8 cellular contexts compared by ENCODE assay signal in the genomic region with DNA sequence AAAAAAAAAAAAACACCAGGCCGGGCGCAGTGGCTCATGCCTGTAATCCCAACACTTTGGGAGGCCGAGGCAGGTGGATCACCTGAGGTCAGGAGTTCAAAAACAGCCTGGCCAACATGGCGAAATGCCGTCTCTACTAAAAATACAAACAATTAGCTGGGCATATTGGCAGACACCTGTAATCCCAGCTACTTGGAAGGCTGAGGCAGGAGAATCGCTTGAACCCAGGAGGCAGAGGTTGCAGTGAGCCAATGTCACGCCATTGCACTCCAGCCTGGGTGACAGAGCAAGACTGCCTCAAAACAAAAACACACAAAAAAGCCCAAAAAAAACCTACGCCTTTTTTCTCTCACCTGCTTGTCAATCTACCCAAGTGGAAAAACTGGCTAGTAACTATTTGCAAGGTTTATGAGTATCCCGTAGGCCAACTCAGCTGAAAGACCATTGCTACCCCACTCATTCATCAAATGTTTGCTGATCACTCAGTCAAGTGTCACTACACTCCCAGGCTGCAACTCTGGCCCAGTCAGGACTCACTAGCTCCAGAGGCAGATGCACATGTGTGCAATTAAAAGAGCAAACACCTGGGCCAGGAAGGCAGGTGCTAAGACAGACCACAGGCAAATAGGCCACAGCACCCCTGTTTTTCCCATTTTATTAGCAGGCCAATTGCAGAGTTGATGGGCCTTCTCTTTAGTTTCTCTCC. TPM values are rescaled to one million over a fixed set of nuclear protein-coding genes. Genes with fewer than 3 reads are reported as not detected.
DNase-seq lines count a peak whose midpoint lies in the region; TF ChIP-seq lines count a peak whose summit lies in the region.

No MANE protein-coding gene starts in this region.

- H3K27me3 Mint-ChIP-seq in activated CD4-positive, alpha-beta T cell treated with anti-CD3 and anti-CD28 coated beads, Interleukin-2, amount 10 ng/mL, durations not matched to agents 7 days and 5 days = no peaks in the 10 kb centered on the region
- H3K27me3 Mint-ChIP-seq in immature natural killer cell (ENCODE audit: low read depth in 3 of 3) = peaks cover 0 to 4% (median 0%) of the 10 kb centered on the region in 3 donors

- H3K36me3 ChIP-seq in testis (ENCODE audit: low read depth, missing control alignments) (no peaks in the 10 kb centered on the region), HAP-1 (replicated peaks) (no peaks in the 10 kb centered on the region)

- H3K9me3 ChIP-seq in testis (no peaks in the 10 kb centered on the region), HAP-1 (no peaks in the 10 kb centered on the region)

- H3K9me3 Mint-ChIP-seq in activated CD4-positive, alpha-beta T cell treated with anti-CD3 and anti-CD28 coated beads, Interleukin-2, amount 10 ng/mL, durations not matched to agents 7 days and 5 days = no peaks in the 10 kb centered on the region
- H3K9me3 Mint-ChIP-seq in immature natural killer cell = no peaks in the 10 kb centered on the region

- TF ChIP-seq POLR2A in testis (IDR thresholded peaks at IDR 0.05) = no peak

- H3K4me1 Mint-ChIP-seq in activated CD4-positive, alpha-beta T cell treated with anti-CD3 and anti-CD28 coated beads, Interleukin-2, amount 10 ng/mL, durations not matched to agents 7 days and 5 days = peaks cover 52% of the 10 kb centered on the region
- H3K4me1 Mint-ChIP-seq in immature natural killer cell = peaks cover 29 to 35% of the 10 kb centered on the region in 2 donors

- H3K27me3 ChIP-seq in testis = no peaks in the 10 kb centered on the region
- no peaks in the 10 kb centered on the region for H3K27me3 ChIP-seq in HAP-1 (ENCODE audit: low read depth)

- H3K36me3 Mint-ChIP-seq in activated CD4-positive, alpha-beta T cell treated with anti-CD3 and anti-CD28 coated beads, Interleukin-2, amount 10 ng/mL, durations not matched to agents 7 days and 5 days (ENCODE audit: low read depth) = peaks cover 9% of the 10 kb centered on the region
- H3K36me3 Mint-ChIP-seq in immature natural killer cell = no peaks in the 10 kb centered on the region

- CTCF ChIA-PET in activated CD4-positive, alpha-beta T cell treated with anti-CD3 and anti-CD28 coated beads, Interleukin-2, amount 10 ng/mL, durations not matched to agents 7 days and 5 days (lab: Charles Lee) = interaction anchor here (1.2 to 12.3 kb wide), 3 partner anchors 8 to 56 kb away, joined by 4 to 99 read pairs (median 29); no protein-coding TSS in a partner anchor

- no peak for TF ChIP-seq CTCF in VCaP (conservative IDR thresholded peaks at IDR 0.05)
- TF ChIP-seq CTCF in testis (IDR thresholded peaks at IDR 0.05) = no peak

- 78 to 81% methylated on average over 9 of the region's 9 CpGs for WGBS in testis, 2 donors

- peak overlapping the region in 1 of 2 donors; percentile 1 for H3K4me3 ChIP-seq in testis
- H3K4me3 ChIP-seq in HAP-1 = no peak overlapping the region

- no peak for DNase-seq in activated CD4-positive, alpha-beta T cell treated with anti-CD3 and anti-CD28 coated beads, Interleukin-2, amount 10 ng/mL, durations not matched to agents 7 days and 5 days
- DNase-seq in activated CD4-positive, alpha-beta T cell treated with anti-CD3 and anti-CD28 coated beads for 48 hours = no peak
- no peak for DNase-seq in immature natural killer cell
- no peak for DNase-seq in testis
- no peak for DNase-seq in globus pallidus (ENCODE audit: low spot score)
- no peak for DNase-seq in HAP-1 (ENCODE audit: low spot score in 2 of 2)
- no peak for DNase-seq in OCI-M1 (lab: John Stamatoyannopoulos, UW)

- intact Hi-C loops in testis (cut with DNase I; ENCODE audit: low total_unique reads) = no loop called here

- peak overlapping the region; percentile 95 for H3K27ac Mint-ChIP-seq in activated CD4-positive, alpha-beta T cell treated with anti-CD3 and anti-CD28 coated beads, Interleukin-2, amount 10 ng/mL, durations not matched to agents 7 days and 5 days
- peak overlapping the region in 4 of 6 donors; percentile 17 to 83 (median 72) for H3K27ac Mint-ChIP-seq in immature natural killer cell

- peak overlapping the region; percentile 96 for H3K4me3 Mint-ChIP-seq in activated CD4-positive, alpha-beta T cell treated with anti-CD3 and anti-CD28 coated beads, Interleukin-2, amount 10 ng/mL, durations not matched to agents 7 days and 5 days
- peak overlapping the region; percentile 28 to 93 (median 89) for H3K4me3 Mint-ChIP-seq in immature natural killer cell

- POLR2A ChIA-PET in activated CD4-positive, alpha-beta T cell treated with anti-CD3 and anti-CD28 coated beads, Interleukin-2, amount 10 ng/mL, durations not matched to agents 7 days and 5 days (lab: Charles Lee) = no interaction called here

- H3K4me1 ChIP-seq in testis (peaks cover 38% of the 10 kb centered on the region), HAP-1 (peaks cover 29% of the 10 kb centered on the region)

- peak overlapping the region; percentile 88 for H3K27ac ChIP-seq in VCaP
- peak overlapping the region; percentile 44 to 92 for H3K27ac ChIP-seq in testis

- in situ Hi-C loops in HAP-1 (cut with MboI; ENCODE audit: low sequenced_read_pairs) = no loop called here

RNA-seq across cellular contexts. Expression of a gene that starts 2.0 kb away (rescaled TPM):
- 10 to 100 TPM; 82.4 to 83.4 TPM for total RNA-seq in activated CD4-positive, alpha-beta T cell treated with anti-CD3 and anti-CD28 coated beads, Interleukin-2, amount 10 ng/mL, durations not matched to agents 7 days and 5 days
- polyA plus RNA-seq in immature natural killer cell (10 to 100 TPM; 58.0 to 72.9 (median 61.8) TPM), testis (ENCODE audit: insufficient read depth, low read depth, low replicate concordance) (217 TPM)
- 100 to 1,000 TPM; 103 to 123 TPM for total RNA-seq in testis

RNA-seq across cellular contexts. Expression of a gene that starts 34.0 kb away (rescaled TPM):
- total RNA-seq in activated CD4-positive, alpha-beta T cell treated with anti-CD3 and anti-CD28 coated beads, Interleukin-2, amount 10 ng/mL, durations not matched to agents 7 days and 5 days = 1 to 10 TPM; 2.0 to 2.7 TPM
- polyA plus RNA-seq in immature natural killer cell (under 1 TPM in 2 of 3 donors, not detected in 1; 0.23 to 0.56 TPM), testis (ENCODE audit: insufficient read depth, low read depth, low replicate concordance) (22.0 TPM)
- total RNA-seq in testis = 10 to 100 TPM; 52.5 to 56.8 TPM

RNA-seq across cellular contexts. Expression of a gene that starts 36.0 kb away (rescaled TPM):
- total RNA-seq in activated CD4-positive, alpha-beta T cell treated with anti-CD3 and anti-CD28 coated beads, Interleukin-2, amount 10 ng/mL, durations not matched to agents 7 days and 5 days = 10 to 100 TPM; 12.1 to 18.8 TPM
- polyA plus RNA-seq in immature natural killer cell (10 to 100 TPM in 1 of 3 donors, under 1 TPM in 1, not detected in 1; 0.62 to 10.8 TPM), testis (ENCODE audit: insufficient read depth, low read depth, low replicate concordance) (24.0 TPM)
- total RNA-seq in testis = 10 to 100 TPM; 22.7 to 23.1 TPM

Comparison
In these comparisons a context has a peak if more than half of its experiments do, and no peak if none do; other contexts are left out.
1. RNA of a gene that starts 34.0 kb away (total RNA-seq): 52.5 to 56.8 TPM in testis; 2.0 to 2.7 TPM in activated CD4-positive, alpha-beta T cell treated with anti-CD3 and anti-CD28 coated beads, Interleukin-2, amount 10 ng/mL, durations not matched to agents 7 days and 5 days; every median in the first group is over 10 times any median in the second.